ENCODE assay signal across 14 cellular contexts in the genomic region with DNA sequence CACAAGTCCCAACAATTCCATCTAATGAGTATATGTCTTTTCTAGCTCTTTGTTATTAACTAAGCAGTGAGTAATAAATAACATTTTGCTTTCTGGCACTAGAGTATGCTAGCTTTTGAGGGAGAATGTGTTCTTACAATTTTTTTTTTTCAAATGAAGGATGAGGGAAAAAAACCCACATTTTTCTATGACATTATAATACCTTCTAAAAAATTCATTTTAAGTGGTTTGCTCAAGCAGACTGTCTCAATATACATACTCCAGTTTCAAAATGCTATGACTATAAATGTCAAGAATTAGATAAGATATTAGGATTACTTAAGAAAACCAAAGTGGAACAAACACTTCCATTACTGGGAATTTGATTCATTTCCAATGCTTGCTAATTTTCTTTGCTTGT.
DNase-seq lines count a peak whose midpoint lies in the region; ATAC-seq and TF ChIP-seq lines count a peak whose summit lies in the region.
"Had no signal": no experiment of that assay in that cellular context is flagged by ENCODE, and none has a peak within 500 bp of the region (broad histone marks: within the 10 kb centered on the region; RNA-seq: fewer than 3 reads in every experiment).

No MANE protein-coding gene starts in this region.

- intact Hi-C loops in uterus (cut with DNase I; ENCODE audit: low total_unique reads) = no loop called here

- POLR2A ChIA-PET in SK-N-SH (lab: Yijun Ruan, JAX) = no interaction called here

- H3K4me1 ChIP-seq in SK-N-SH (ENCODE audit: control insufficient read depth in 1 of 2, insufficient read depth in 2 of 2, low read depth in 1 of 2, low read length in 1 of 2) = no peaks in the 10 kb centered on the region
- H3K4me1 ChIP-seq in lung (ENCODE audit: control insufficient read depth in 2 of 2, insufficient read depth in 2 of 2, low read length in 2 of 2) = no peaks in the 10 kb centered on the region
- H3K4me1 ChIP-seq in uterus = no peaks in the 10 kb centered on the region
- H3K4me1 ChIP-seq: SJSA1 had no signal

- TF ChIP-seq RAD21 in SK-N-SH (IDR thresholded peaks at IDR 0.05; ENCODE audit: low read length) = no peak

- in situ Hi-C loops in astrocyte of the spinal cord (cut with HindIII; ENCODE audit: low sequenced_read_pairs) = no loop called here

- DNase-seq in SK-N-SH (no peak), astrocyte of the spinal cord (ENCODE audit: low read depth, low spot score) (peak; percentile 18), lung (ENCODE audit: low spot score) (no peak), omental fat pad (ENCODE audit: low spot score) (no peak), NCI-H510A (lab: John Stamatoyannopoulos, UW) (no peak), uterus (no peak), T-helper 9 cell (no peak)
- DNase-seq: CD4-positive, CD25-positive, alpha-beta regulatory T cell; COR-L47; NCI-H1105 treated with DMSO at 0.1 percent for 48 hours; NCI-H1694 treated with DMSO at 0.1 percent for 48 hours; NCI-H526 treated with DMSO at 0.1 percent for 48 hours had no signal

- CTCF ChIA-PET in SK-N-SH (lab: Yijun Ruan, JAX) = no interaction called here

- H3K9ac ChIP-seq in SK-N-SH = no peak overlapping the region

- H2AFZ ChIP-seq in SK-N-SH (ENCODE audit: low read depth) = 0 out of 2 replicates have a peak overlapping the region, but pooled peaks have one; percentile 31

- H3K36me3 ChIP-seq in SK-N-SH (replicated peaks in 1 of 2; ENCODE audit: control insufficient read depth in 1 of 2, insufficient read depth in 2 of 2, low read length in 1 of 2) (no peaks in the 10 kb centered on the region), lung (ENCODE audit: control insufficient read depth in 2 of 2, insufficient read depth in 2 of 2, low read length in 2 of 2) (no peaks in the 10 kb centered on the region), uterus (no peaks in the 10 kb centered on the region)
- H3K36me3 ChIP-seq: SJSA1 had no signal

- no peak overlapping the region for H3K4me2 ChIP-seq in SK-N-SH

- no peak for TF ChIP-seq POLR2A in uterus (IDR thresholded peaks at IDR 0.05)

- no peak for TF ChIP-seq EP300 in SK-N-SH (IDR thresholded peaks at IDR 0.05; ENCODE audit: borderline replicate concordance in 1 of 2, low read depth in 1 of 2, low read length in 1 of 2)

- no peak overlapping the region for H3K4me3 ChIP-seq in SK-N-SH (ENCODE audit: low read depth in 2 of 2, low read length in 1 of 2)
- no peak overlapping the region for H3K4me3 ChIP-seq in astrocyte of the spinal cord (ENCODE audit: low read depth, low read length)
- no peak overlapping the region for H3K4me3 ChIP-seq in lung
- H3K4me3 ChIP-seq in uterus = no peak overlapping the region
- H3K4me3 ChIP-seq: SJSA1 had no signal

- ATAC-seq in lung (ENCODE audit: insufficient read depth, low FRiP score) (peak; percentile 12), omental fat pad (ENCODE audit: low FRiP score) (peak; percentile 67)
- ATAC-seq: Right ventricle myocardium inferior had no signal

- H3K9me3 ChIP-seq in SK-N-SH (no peaks in the 10 kb centered on the region), lung (ENCODE audit: control insufficient read depth in 2 of 2, insufficient read depth in 1 of 2, low read length in 1 of 2) (no peaks in the 10 kb centered on the region), uterus (no peaks in the 10 kb centered on the region)
- H3K9me3 ChIP-seq: SJSA1 had no signal

- H3K79me2 ChIP-seq in SK-N-SH (ENCODE audit: insufficient read depth) = no peaks in the 10 kb centered on the region

- H3K27me3 ChIP-seq in SK-N-SH (ENCODE audit: insufficient read depth) (no peaks in the 10 kb centered on the region), lung (ENCODE audit: control insufficient read depth, insufficient read depth) (no peaks in the 10 kb centered on the region), uterus (no peaks in the 10 kb centered on the region)
- H3K27me3 ChIP-seq: SJSA1 had no signal

- H3K27ac ChIP-seq in SK-N-SH (ENCODE audit: low read depth in 2 of 2, low read length in 1 of 2) (no peak overlapping the region), lung (ENCODE audit: low read depth in 1 of 2, low read length in 1 of 2) (no peak overlapping the region), uterus (no peak overlapping the region)
- H3K27ac ChIP-seq: SJSA1 had no signal

- H3K9me2 ChIP-seq in SK-N-SH = no peaks in the 10 kb centered on the region

- no peaks in the 10 kb centered on the region for H4K20me1 ChIP-seq in SK-N-SH (ENCODE audit: insufficient read depth)

- H3F3A ChIP-seq in SK-N-SH (replicated peaks; ENCODE audit: insufficient read depth) = no peaks in the 10 kb centered on the region

- TF ChIP-seq CTCF in SK-N-SH (IDR thresholded peaks at IDR 0.05) (no peak), astrocyte of the spinal cord (IDR thresholded peaks at IDR 0.05; ENCODE audit: low read depth, low read length) (no peak), lung (IDR thresholded peaks at IDR 0.05; ENCODE audit: control extremely low read depth, extremely low read depth) (no peak), omental fat pad (IDR thresholded peaks at IDR 0.05) (no peak), uterus (IDR thresholded peaks at IDR 0.05) (no peak)

TF ChIP-seq in SK-N-SH, 30 proteins besides CTCF, POLR2A, EP300 and RAD21:
- no peak for TF ChIP-seq SIN3A (IDR thresholded peaks at IDR 0.05; ENCODE audit: borderline replicate concordance, low read depth, low read length)
- TF ChIP-seq TEAD4 (IDR thresholded peaks at IDR 0.05; ENCODE audit: borderline replicate concordance, insufficient read depth) = no peak
- TF ChIP-seq FOXM1 (IDR thresholded peaks at IDR 0.05; ENCODE audit: low read depth) = peak; percentile 14; the same call in 1 of the 2 replicates
- no peak for TF ChIP-seq GATA2 (CRISPR knock-in tag; IDR thresholded peaks at IDR 0.05)
- TF ChIP-seq TCF12 (IDR thresholded peaks at IDR 0.05) = 0 out of 2 replicates have a peak, but pooled peaks have one; percentile 21
TF ChIP-seq in SK-N-SH: peak in this region for 2.
